ENCODE assay signal across 9 cellular contexts in the genomic region with DNA sequence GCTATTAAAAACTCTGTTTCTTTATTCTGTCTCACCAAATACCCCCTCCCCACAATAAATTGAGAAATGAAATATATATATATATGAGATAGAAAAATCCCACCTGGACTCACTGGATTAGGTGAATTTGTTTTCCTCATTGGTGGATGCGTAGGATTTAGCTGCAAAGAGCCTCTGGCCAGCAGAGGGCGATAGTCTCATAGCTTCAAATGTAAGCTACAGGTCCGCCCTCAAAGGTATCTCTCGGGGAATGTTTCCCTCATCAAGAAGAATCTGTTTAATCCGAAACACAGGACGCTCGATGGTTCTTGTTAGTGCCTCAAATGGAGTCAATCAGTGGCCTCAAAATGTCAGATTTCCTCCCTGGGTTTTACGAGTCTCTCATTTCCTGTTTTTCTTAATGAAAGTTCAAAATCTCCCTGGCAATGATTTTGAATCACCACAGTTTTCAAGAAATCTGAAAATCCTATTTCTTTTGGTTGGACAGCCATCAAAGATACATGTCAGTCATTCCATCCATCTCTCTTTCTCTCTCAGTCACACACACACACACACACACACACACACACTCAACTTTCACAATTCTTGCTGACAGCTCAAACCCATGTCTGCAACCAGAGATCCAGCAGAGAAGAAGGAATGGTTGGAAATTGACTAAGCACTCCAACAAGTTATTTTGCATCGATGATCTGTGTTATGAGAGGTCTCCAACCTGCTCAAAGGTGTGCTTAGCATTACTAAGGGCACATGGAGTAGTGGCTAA. TPM values are rescaled to one million over a fixed set of nuclear protein-coding genes. Genes with fewer than 3 reads are reported as not detected.
DNase-seq lines count a peak whose midpoint lies in the region; ATAC-seq and TF ChIP-seq lines count a peak whose summit lies in the region.
"Had no signal": no experiment of that assay in that cellular context is flagged by ENCODE, and none has a peak within 500 bp of the region (broad histone marks: within the 10 kb centered on the region; RNA-seq: fewer than 3 reads in every experiment).

No MANE protein-coding gene starts in this region.

- DNase-seq in COLO668 (lab: John Stamatoyannopoulos, UW; ENCODE audit: unreplicated experiment) (peak; percentile 90), HFF-Myc (ENCODE audit: extremely low read depth, low read depth) (peak; percentile 37), NCI-H446 treated with DMSO at 0.1 percent for 48 hours (lab: John Stamatoyannopoulos, UW) (peak; percentile 55), dermis blood vessel endothelial cell (peak; percentile 90), memory B cell (ENCODE audit: low spot score in 2 of 2) (peak; percentile 40 to 50), cortex of kidney (lab: John Stamatoyannopoulos, UW) (no peak)
- DNase-seq in activated CD4-positive, alpha-beta T cell treated with anti-CD3 and anti-CD28 coated beads, Interleukin-2, amount 50 U/mL, for 1 hour, result peak; percentile 75
- peak; percentile 48 for DNase-seq in stimulated activated CD8-positive, alpha-beta memory T cell treated with anti-CD3 and anti-CD28 coated beads, Interleukin-15, amount 100 ng/mL, for 24 hours (ENCODE audit: low read depth)

- H3K27ac Mint-ChIP-seq in memory B cell, result no peak overlapping the region

- no peak overlapping the region for H3K4me3 Mint-ChIP-seq in memory B cell

- no peaks in the 10 kb centered on the region for H3K36me3 Mint-ChIP-seq in memory B cell

- peaks cover 22% of the 10 kb centered on the region for H3K27me3 Mint-ChIP-seq in memory B cell

- TF ChIP-seq CTCF in HFF-Myc (IDR thresholded peaks at IDR 0.05; ENCODE audit: low read depth, low read length, missing control alignments), result peak; percentile 93

- no peak overlapping the region for H3K4me3 ChIP-seq in HFF-Myc (replicated peaks; ENCODE audit: low read depth, low read length)

- H3K9me3 Mint-ChIP-seq in memory B cell, result no peaks in the 10 kb centered on the region

- H3K4me1 Mint-ChIP-seq in memory B cell, result peaks cover 7% of the 10 kb centered on the region

- peak; percentile 68 for ATAC-seq in memory B cell (ENCODE audit: low read depth)

RNA-seq across cellular contexts. Expression of gene CAMK1G, which starts 13.9 kb away (rescaled TPM):
- total RNA-seq in dermis blood vessel endothelial cell, result not detected in 2 replicates
- total RNA-seq: activated CD8-positive, alpha-beta memory T cell treated with anti-CD3 and anti-CD28 coated beads for 36 hours had no signal
